Comparison of ENCODE assay signal across 8 cellular contexts in genomic region chr3:161104561-161105551, GRCh38. TPM values are rescaled to one million over a fixed set of nuclear protein-coding genes. Genes with fewer than 3 reads are reported as not detected.
A peak's percentile ranks its signal among the peaks of the same experiment; 100 is the strongest.
DNase-seq lines count a peak whose midpoint lies in the region; ATAC-seq and TF ChIP-seq lines count a peak whose summit lies in the region.

Gene B3GALNT1 (minus strand): TSS chr3:161105349. CDS start chr3:161086754, 18,595 bp downstream.

- H3K27me3 ChIP-seq in BJ (ENCODE audit: control insufficient read depth, insufficient read depth, low read length) (no peaks in the 10 kb centered on the region), hepatocyte (no peaks in the 10 kb centered on the region), psoas muscle (ENCODE audit: insufficient read depth in 3 of 3, low read length in 2 of 3) (peaks cover 0 to 20% (median 0%) of the 10 kb centered on the region in 3 donors)

- ATAC-seq in GM18907 (IDR thresholded peaks at IDR 0.05; ENCODE audit: unreplicated experiment): peak; percentile 85
- ATAC-seq in HG03095 (IDR thresholded peaks at IDR 0.05; ENCODE audit: unreplicated experiment): peak; percentile 77
- peak; percentile 23 to 76 (median 65) for ATAC-seq in psoas muscle

- H2AFZ ChIP-seq in hepatocyte: peak within 1 kb of the TSS; percentile 95

- TF ChIP-seq CTCF in BJ (IDR thresholded peaks at IDR 0.05; ENCODE audit: insufficient read depth, low read depth, low read length) (no peak), hepatocyte (IDR thresholded peaks at IDR 0.05; ENCODE audit: poor library complexity) (no peak), psoas muscle (IDR thresholded peaks at IDR 0.05) (no peak)

- peak; percentile 4 for DNase-seq in BJ (ENCODE audit: low read depth)
- peak; percentile 14 for DNase-seq in NOMO-1 treated with dmso at 0.1 percent for 144 hours (lab: John Stamatoyannopoulos, UW; ENCODE audit: unreplicated experiment)
- peak; percentile 85 for DNase-seq in astrocyte of the hippocampus (ENCODE audit: low read depth, low spot score)
- DNase-seq in hepatocyte (ENCODE audit: low spot score): peak; percentile 61
- DNase-seq in psoas muscle: peak; percentile 49 to 65
- no peak for DNase-seq in NCI-H1694 treated with DMSO at 0.1 percent for 48 hours (lab: John Stamatoyannopoulos, UW)

- H3K9me3 ChIP-seq in hepatocyte (ENCODE audit: low read depth): no peaks in the 10 kb centered on the region
- H3K9me3 ChIP-seq in psoas muscle: no peaks in the 10 kb centered on the region

- POLR2A ChIA-PET in BJ (lab: Charles Lee): no interaction called here

- 6% methylated on average over 93 of the region's 97 CpGs for WGBS in hepatocyte (ENCODE audit: low lambda C conversion rate, missing lambda C conversion rate)
- 1 to 2% (median 2%) methylated on average over 53 to 97 of the region's 97 CpGs for WGBS in psoas muscle, 3 donors

- H3K36me3 ChIP-seq in BJ (ENCODE audit: control insufficient read depth, insufficient read depth, low read length) (no peaks in the 10 kb centered on the region), hepatocyte (replicated peaks; ENCODE audit: insufficient read depth, low read depth) (no peaks in the 10 kb centered on the region), psoas muscle (ENCODE audit: insufficient read depth in 1 of 2, low read depth in 1 of 2) (no peaks in the 10 kb centered on the region)

- peak within 1 kb of the TSS; percentile 89 for H3K4me2 ChIP-seq in hepatocyte

- H4K20me1 ChIP-seq in hepatocyte (ENCODE audit: insufficient read depth, poor library complexity, severe bottlenecking): no peaks in the 10 kb centered on the region

- intact Hi-C loops in psoas muscle (cut with DNase I): no loop called here

- no peaks in the 10 kb centered on the region for H3K79me2 ChIP-seq in hepatocyte

- H3K4me1 ChIP-seq in hepatocyte (ENCODE audit: insufficient read depth) (no peaks in the 10 kb centered on the region), psoas muscle (no peaks in the 10 kb centered on the region)

- H3K27ac ChIP-seq in hepatocyte (peak within 1 kb of the TSS; percentile 80), psoas muscle (no peak within 1 kb of the TSS)

- H3K9me2 ChIP-seq in hepatocyte (replicated peaks; ENCODE audit: insufficient read depth): no peaks in the 10 kb centered on the region

- peak within 1 kb of the TSS; percentile 80 for H3K4me3 ChIP-seq in BJ (ENCODE audit: low read depth, low read length)
- peak within 1 kb of the TSS; percentile 67 for H3K4me3 ChIP-seq in hepatocyte
- peak within 1 kb of the TSS; percentile 80 for H3K4me3 ChIP-seq in psoas muscle

- CTCF ChIA-PET in BJ (lab: Yijun Ruan, JAX): no interaction called here

RNA-seq across cellular contexts. Expression of gene B3GALNT1, which starts in this region (rescaled TPM):
- 17.9 and 18.9 TPM in 2 replicates for polyA plus RNA-seq in BJ (2011; rRNA removed)
- 12.7 and 18.8 TPM in 2 replicates for polyA minus RNA-seq in BJ (2011; rRNA and poly(A)+ RNA removed)
- 19.1 and 22.5 TPM in 2 replicates for total RNA-seq in hepatocyte
- polyA plus RNA-seq in hepatocyte: 10.4 and 11.7 TPM in 2 replicates
- total RNA-seq in psoas muscle: 1 to 10 TPM in 2 of 4 donors, under 1 TPM in 2; 0.59 to 2.0 (median 1.2) TPM
- polyA plus RNA-seq in psoas muscle: under 1 TPM; 0.35 to 0.91 (median 0.74) TPM
